In genomic region chr19:47487551-47488515, GRCh38 we compare ENCODE assay signal across 16 cellular contexts. TPM values are rescaled to one million over a fixed set of nuclear protein-coding genes. Genes with fewer than 3 reads are reported as not detected.
A peak's percentile ranks its signal among the peaks of the same experiment; 100 is the strongest.
DNase-seq lines count a peak whose midpoint lies in the region; ATAC-seq and TF ChIP-seq lines count a peak whose summit lies in the region.
"Had no signal": no experiment of that assay in that cellular context is flagged by ENCODE, and none has a peak within 500 bp of the region (broad histone marks: within the 10 kb centered on the region; RNA-seq: fewer than 3 reads in every experiment).

No MANE protein-coding gene starts in this region.

- no peak overlapping the region for H3K4me3 Mint-ChIP-seq in activated T-cell treated with anti-CD3 and anti-CD28 coated beads, Interleukin-2, amount 50 U/mL, for 24 hours
- no peak overlapping the region for H3K4me3 Mint-ChIP-seq in activated naive CD8-positive, alpha-beta T cell treated with anti-CD3 and anti-CD28 coated beads, Interleukin-2, amount 50 U/mL, for 24 hours
- H3K4me3 Mint-ChIP-seq: activated CD4-positive, alpha-beta T cell treated with anti-CD3 and anti-CD28 coated beads for 36 hours had no signal

- H3K9me3 ChIP-seq in sigmoid colon (no peaks in the 10 kb centered on the region), transverse colon (no peaks in the 10 kb centered on the region)
- H3K9me3 ChIP-seq: body of pancreas, ovary had no signal

- no peak for DNase-seq in activated T-cell treated with anti-CD3 and anti-CD28 coated beads, Interleukin-2, amount 50 U/mL, for 24 hours
- no peak for DNase-seq in activated T-cell treated with anti-CD3 and anti-CD28 coated beads, Interleukin-2, amount 50 U/mL, for 1 hour
- DNase-seq in KBM-7 (peak; percentile 37), sigmoid colon (peak; percentile 61), lower leg skin (ENCODE audit: low spot score in 2 of 2) (no peak), transverse colon (no peak)
- no peak for DNase-seq in activated naive CD8-positive, alpha-beta T cell treated with anti-CD3 and anti-CD28 coated beads, Interleukin-2, amount 50 U/mL, for 24 hours
- DNase-seq: activated CD4-positive, alpha-beta T cell treated with anti-CD3 and anti-CD28 coated beads for 36 hours; body of pancreas; effector CD8-positive, alpha-beta T cell; NCI-H1436 treated with DMSO at 0.1 percent for 48 hours; NCI-H446 treated with DMSO at 0.1 percent for 48 hours; ovary; T-cell had no signal

- in situ Hi-C loops in KBM-7 (cut with MboI; ENCODE audit: low pct_unique_long_range_greater_than_20kb, low sequenced_read_pairs), result no loop called here
- in situ Hi-C loops in transverse colon (cut with MboI; ENCODE audit: low pct_ligation_motif_present in 1 of 4, low pct_unique_long_range_greater_than_20kb in 1 of 4, low sequenced_read_pairs in 3 of 4), result no loop called here

- no peak overlapping the region for H3K4me3 ChIP-seq in sigmoid colon
- H3K4me3 ChIP-seq in lower leg skin (ENCODE audit: low read depth, poor library complexity, severe bottlenecking), result no peak overlapping the region
- H3K4me3 ChIP-seq in transverse colon, result no peak overlapping the region
- H3K4me3 ChIP-seq: body of pancreas, ovary had no signal

- H3K27ac ChIP-seq in sigmoid colon, result no peak overlapping the region
- H3K27ac ChIP-seq in transverse colon, result no peak overlapping the region
- H3K27ac ChIP-seq: body of pancreas, ovary had no signal

- H3K36me3 ChIP-seq in sigmoid colon (peaks cover 0 to 67% (median 24%) of the 10 kb centered on the region in 4 donors), transverse colon (peaks cover 0 to 5% (median 0%) of the 10 kb centered on the region in 4 donors)
- H3K36me3 ChIP-seq: ovary had no signal

- peaks cover 76% of the 10 kb centered on the region for H3K36me3 Mint-ChIP-seq in activated T-cell treated with anti-CD3 and anti-CD28 coated beads, Interleukin-2, amount 50 U/mL, for 24 hours (ENCODE audit: low read depth)
- H3K36me3 Mint-ChIP-seq in activated naive CD8-positive, alpha-beta T cell treated with anti-CD3 and anti-CD28 coated beads, Interleukin-2, amount 50 U/mL, for 24 hours (ENCODE audit: low read depth), result peaks cover 8% of the 10 kb centered on the region

- H3K4me1 ChIP-seq in sigmoid colon (peaks cover 3 to 18% (median 15%) of the 10 kb centered on the region in 4 donors), transverse colon (peaks cover 0 to 14% (median 11%) of the 10 kb centered on the region in 4 donors)

- TF ChIP-seq CTCF in sigmoid colon (IDR thresholded peaks at IDR 0.05), result no peak
- TF ChIP-seq CTCF in lower leg skin (IDR thresholded peaks at IDR 0.05), result no peak
- no peak for TF ChIP-seq CTCF in transverse colon (IDR thresholded peaks at IDR 0.05)

- H3K27me3 ChIP-seq in sigmoid colon (no peaks in the 10 kb centered on the region), transverse colon (no peaks in the 10 kb centered on the region)
- H3K27me3 ChIP-seq: body of pancreas, ovary had no signal

- peak overlapping the region; percentile 60 for H3K27ac Mint-ChIP-seq in activated T-cell treated with anti-CD3 and anti-CD28 coated beads, Interleukin-2, amount 50 U/mL, for 24 hours
- peak overlapping the region; percentile 1 for H3K27ac Mint-ChIP-seq in activated naive CD8-positive, alpha-beta T cell treated with anti-CD3 and anti-CD28 coated beads, Interleukin-2, amount 50 U/mL, for 24 hours
- H3K27ac Mint-ChIP-seq: activated T-helper 2 cell treated with anti-CD3 and anti-CD28 coated beads, Interferon-gamma antibody, Interleukin-2, Interleukin-4, amounts not matched to agents 10 μg/mL and 5 μg/mL and 100 μg/mL, durations not matched to agents 14 hours and 24 hours and 36 hours had no signal

- ATAC-seq in activated naive CD8-positive, alpha-beta T cell treated with anti-CD3 and anti-CD28 coated beads, Interleukin-2, amount 50 U/mL, for 24 hours, result no peak
- ATAC-seq in HG02885 (IDR thresholded peaks at IDR 0.05; ENCODE audit: poor library complexity, unreplicated experiment), result no peak
- ATAC-seq: activated CD4-positive, alpha-beta T cell treated with anti-CD3 and anti-CD28 coated beads for 36 hours; body of pancreas; T-cell had no signal

- peaks cover 37% of the 10 kb centered on the region for H3K4me1 Mint-ChIP-seq in activated T-cell treated with anti-CD3 and anti-CD28 coated beads, Interleukin-2, amount 50 U/mL, for 24 hours (ENCODE audit: low read depth)
- H3K4me1 Mint-ChIP-seq in activated naive CD8-positive, alpha-beta T cell treated with anti-CD3 and anti-CD28 coated beads, Interleukin-2, amount 50 U/mL, for 24 hours, result peaks cover 38% of the 10 kb centered on the region

- H3K27me3 Mint-ChIP-seq in activated T-cell treated with anti-CD3 and anti-CD28 coated beads, Interleukin-2, amount 50 U/mL, for 24 hours, result no peaks in the 10 kb centered on the region
- no peaks in the 10 kb centered on the region for H3K27me3 Mint-ChIP-seq in activated naive CD8-positive, alpha-beta T cell treated with anti-CD3 and anti-CD28 coated beads, Interleukin-2, amount 50 U/mL, for 24 hours
- H3K27me3 Mint-ChIP-seq: activated CD4-positive, alpha-beta T cell treated with anti-CD3 and anti-CD28 coated beads for 36 hours; T-cell had no signal

- intact Hi-C loops in sigmoid colon (cut with DNase I), result no loop called here
- intact Hi-C loops in lower leg skin (cut with DNase I; ENCODE audit: low total_unique reads), result no loop called here
- intact Hi-C loops in transverse colon (cut with DNase I; ENCODE audit: low total_unique reads), result no loop called here

- TF ChIP-seq EP300 in sigmoid colon (IDR thresholded peaks at IDR 0.05) (no peak), transverse colon (IDR thresholded peaks at IDR 0.05; ENCODE audit: low read depth) (no peak)

- no peaks in the 10 kb centered on the region for H3K9me3 Mint-ChIP-seq in activated T-cell treated with anti-CD3 and anti-CD28 coated beads, Interleukin-2, amount 50 U/mL, for 24 hours
- H3K9me3 Mint-ChIP-seq in activated naive CD8-positive, alpha-beta T cell treated with anti-CD3 and anti-CD28 coated beads, Interleukin-2, amount 50 U/mL, for 24 hours, result no peaks in the 10 kb centered on the region
- H3K9me3 Mint-ChIP-seq: activated T-helper 2 cell treated with anti-CD3 and anti-CD28 coated beads, Interferon-gamma antibody, Interleukin-2, Interleukin-4, amounts not matched to agents 10 μg/mL and 5 μg/mL and 100 μg/mL, durations not matched to agents 14 hours and 24 hours and 36 hours; T-cell had no signal

- 73 to 87% methylated on average over 19 of the region's 19 CpGs for WGBS in sigmoid colon, 2 donors
- 76 to 85% methylated on average over 15 to 19 of the region's 19 CpGs for WGBS in lower leg skin, 2 donors
- WGBS in transverse colon (ENCODE audit: low coverage in 1 of 2), 2 donors, result 80 to 81% methylated on average over 1 to 16 of the region's 19 CpGs

- no peak for TF ChIP-seq POLR2A in sigmoid colon (IDR thresholded peaks at IDR 0.05)
- TF ChIP-seq POLR2A in lower leg skin (IDR thresholded peaks at IDR 0.05), result no peak
- TF ChIP-seq POLR2A in transverse colon (IDR thresholded peaks at IDR 0.05), result no peak

RNA-seq across cellular contexts. Expression of gene KPTN, which starts 3.8 kb away (rescaled TPM):
- total RNA-seq in sigmoid colon, result 10 to 100 TPM in 1 of 4 donors, 1 to 10 TPM in 3; 4.4 to 10.0 (median 4.7) TPM
- polyA plus RNA-seq in sigmoid colon, result 10 to 100 TPM in 1 of 3 donors, 1 to 10 TPM in 2; 4.8 to 12.2 (median 8.1) TPM
- 1 to 10 TPM; 3.5 to 9.0 (median 5.9) TPM for total RNA-seq in lower leg skin
- total RNA-seq in transverse colon, result 1 to 10 TPM in 3 of 4 donors, not detected in 1; 2.2 to 5.7 (median 3.3) TPM

RNA-seq across cellular contexts. Expression of gene SLC8A2, which starts 16.1 kb away (rescaled TPM):
- 10 to 100 TPM in 2 of 4 donors, 1 to 10 TPM in 2; 5.9 to 39.9 (median 19.0) TPM for total RNA-seq in sigmoid colon
- 1 to 10 TPM in 1 of 3 donors, not detected in 2; 1.1 TPM for polyA plus RNA-seq in sigmoid colon
- total RNA-seq in lower leg skin, result 1 to 10 TPM in 2 of 4 donors, under 1 TPM in 1, not detected in 1; 0.38 to 2.3 (median 1.6) TPM
- total RNA-seq in transverse colon, result 10 to 100 TPM in 2 of 4 donors, 1 to 10 TPM in 1, under 1 TPM in 1; 0.82 to 36.4 (median 9.6) TPM
- total RNA-seq: activated T-helper 2 cell treated with anti-CD3 and anti-CD28 coated beads, Interferon-gamma antibody, Interleukin-2, Interleukin-4, amounts not matched to agents 10 μg/mL and 5 μg/mL and 100 μg/mL, durations not matched to agents 14 hours and 24 hours and 36 hours; T-cell had no signal

RNA-seq across cellular contexts. Expression of gene NAPA, which starts 27.0 kb away (rescaled TPM):
- 100 to 1,000 TPM in 1 of 4 donors, 10 to 100 TPM in 3; 84.9 to 167 (median 91.8) TPM for total RNA-seq in sigmoid colon
- 100 to 1,000 TPM in 2 of 3 donors, 10 to 100 TPM in 1; 94.2 to 139 (median 109) TPM for polyA plus RNA-seq in sigmoid colon
- 100 to 1,000 TPM; 182 to 344 (median 221) TPM for total RNA-seq in lower leg skin
- 100 to 1,000 TPM in 3 of 4 donors, 10 to 100 TPM in 1; 94.8 to 138 (median 114) TPM for total RNA-seq in transverse colon

Comparison
In these comparisons a context has a peak if more than half of its experiments do, and no peak if none do; other contexts are left out.
1. DNase-seq: peak in KBM-7 (single experiment) and sigmoid colon (single experiment); none in activated T-cell treated with anti-CD3 and anti-CD28 coated beads, Interleukin-2, amount 50 U/mL, for 24 hours (single experiment), activated T-cell treated with anti-CD3 and anti-CD28 coated beads, Interleukin-2, amount 50 U/mL, for 1 hour (single experiment), activated naive CD8-positive, alpha-beta T cell treated with anti-CD3 and anti-CD28 coated beads, Interleukin-2, amount 50 U/mL, for 24 hours (single experiment), lower leg skin (0 of 2) and transverse colon (single experiment).